Comparison of ENCODE assay signal across 17 cellular contexts in genomic region chr17:66185842-66186241, GRCh38. TPM values are rescaled to one million over a fixed set of nuclear protein-coding genes. Genes with fewer than 3 reads are reported as not detected.
A peak's percentile ranks its signal among the peaks of the same experiment; 100 is the strongest.
DNase-seq lines count a peak whose midpoint lies in the region; TF ChIP-seq lines count a peak whose summit lies in the region.
"Had no signal": no experiment of that assay in that cellular context is flagged by ENCODE, and none has a peak within 500 bp of the region (broad histone marks: within the 10 kb centered on the region; RNA-seq: fewer than 3 reads in every experiment).

No MANE protein-coding gene starts in this region.

- H3K4me3 ChIP-seq in HEK293 (ENCODE audit: low read depth, low read length), result no peak overlapping the region
- H3K4me3 ChIP-seq in neural progenitor cell, result no peak overlapping the region
- H3K4me3 ChIP-seq: GM12878 had no signal

- H3K27me3 Mint-ChIP-seq in neural progenitor cell (ENCODE audit: insufficient read depth, low read depth), result no peaks in the 10 kb centered on the region

- no peak overlapping the region for H3K9ac ChIP-seq in neural progenitor cell

- no peak overlapping the region for H2AFZ ChIP-seq in neural progenitor cell (replicated peaks)

- TF ChIP-seq CTCF in HEK293 (tag by site-specific recombination; IDR thresholded peaks at IDR 0.05), result no peak
- TF ChIP-seq CTCF in neural progenitor cell (IDR thresholded peaks at IDR 0.05), result no peak

- no peaks in the 10 kb centered on the region for H3K27me3 ChIP-seq in neural progenitor cell

- peaks cover 29% of the 10 kb centered on the region for H3K36me3 Mint-ChIP-seq in neural progenitor cell

- CTCF ChIA-PET in HEK293 (lab: Yijun Ruan, JAX), result no interaction called here

- peaks cover 6% of the 10 kb centered on the region for H3K9me3 Mint-ChIP-seq in neural progenitor cell
- H3K9me3 Mint-ChIP-seq: CD8-positive, alpha-beta memory T cell; H9; HFFc6 had no signal

- H3K27ac ChIP-seq in HEK293 (ENCODE audit: extremely low read depth, low read depth, low read length) (no peak overlapping the region), neural progenitor cell (no peak overlapping the region)
- H3K27ac ChIP-seq: 22Rv1 had no signal

- H3K4me1 ChIP-seq in HEK293 (ENCODE audit: control insufficient read depth, insufficient read depth, low read length) (peaks cover 9% of the 10 kb centered on the region), neural progenitor cell (peaks cover 16% of the 10 kb centered on the region)

- H3F3A ChIP-seq in neural progenitor cell (ENCODE audit: low read depth), result no peaks in the 10 kb centered on the region

- H3K36me3 ChIP-seq in HEK293 (ENCODE audit: control insufficient read depth in 2 of 2, insufficient read depth in 1 of 2, low read length in 2 of 2), result peaks cover 25 to 31% of the 10 kb centered on the region in 2 experiments
- no peaks in the 10 kb centered on the region for H3K36me3 ChIP-seq in neural progenitor cell

- H3K27ac Mint-ChIP-seq in neural progenitor cell, result no peak overlapping the region
- H3K27ac Mint-ChIP-seq: CD8-positive, alpha-beta memory T cell; H9; HFFc6 had no signal

- H3K79me2 ChIP-seq in neural progenitor cell (ENCODE audit: low read depth), result peaks cover 43% of the 10 kb centered on the region

- H3K4me2 ChIP-seq in neural progenitor cell, result peak overlapping the region; percentile 25

- H3K9me3 ChIP-seq in HEK293 (ENCODE audit: control insufficient read depth, insufficient read depth, low read depth, low read length) (no peaks in the 10 kb centered on the region), neural progenitor cell (ENCODE audit: low read depth) (no peaks in the 10 kb centered on the region)
- H3K9me3 ChIP-seq: Caco-2 had no signal

- H3K4me1 Mint-ChIP-seq in neural progenitor cell, result peaks cover 6% of the 10 kb centered on the region

- DNase-seq in NCI-H2107 treated with DMSO at 0.1 percent for 48 hours (lab: John Stamatoyannopoulos, UW; ENCODE audit: unreplicated experiment) (peak; percentile 17), NCI-H2107 (lab: John Stamatoyannopoulos, UW) (no peak), NCI-H345 treated with DMSO at 0.1 percent for 48 hours (lab: John Stamatoyannopoulos, UW; ENCODE audit: unreplicated experiment) (peak; percentile 28), neural progenitor cell (ENCODE audit: low spot score) (peak; percentile 44), SHP77 treated with DMSO at 0.1 percent for 48 hours (lab: John Stamatoyannopoulos, UW) (no peak), T-helper 1 cell (no peak), midbrain (lab: John Stamatoyannopoulos, UW) (no peak)
- DNase-seq: Caco-2; CD8-positive, alpha-beta memory T cell; DMS79; GOT3; H9; HFFc6 had no signal

- H3K4me3 Mint-ChIP-seq in neural progenitor cell, result no peak overlapping the region
- H3K4me3 Mint-ChIP-seq: CD8-positive, alpha-beta memory T cell; H9; HFFc6 had no signal

- POLR2A ChIA-PET in HEK293 (lab: Yijun Ruan, JAX), result interaction anchor here (0.6 kb wide), 1 partner anchor 334 kb away, joined by 6 read pairs; no protein-coding TSS in a partner anchor

- peaks cover 23% of the 10 kb centered on the region for H4K20me1 ChIP-seq in neural progenitor cell (ENCODE audit: low read depth)

TF ChIP-seq in HEK293, 187 proteins besides CTCF, POLR2A, EP300 and RAD21:
- TF ChIP-seq ATF2 (tag by site-specific recombination; IDR thresholded peaks at IDR 0.05; ENCODE audit: low read depth), result no peak
- TF ChIP-seq ZNF529 (tag by site-specific recombination; IDR thresholded peaks at IDR 0.05; ENCODE audit: insufficient replicate concordance), result no peak
- no peak for TF ChIP-seq ZNF449 (tag by site-specific recombination; IDR thresholded peaks at IDR 0.05)
- TF ChIP-seq ZNF202 (tag by site-specific recombination; IDR thresholded peaks at IDR 0.05; ENCODE audit: borderline replicate concordance), result no peak
- no peak for TF ChIP-seq SALL2 (tag by site-specific recombination; IDR thresholded peaks at IDR 0.05; ENCODE audit: borderline replicate concordance)
- no peak for TF ChIP-seq ZNF501 (tag by site-specific recombination; IDR thresholded peaks at IDR 0.05)
- no peak for TF ChIP-seq ZNF184 (tag by site-specific recombination; IDR thresholded peaks at IDR 0.05)
- TF ChIP-seq ZNF596 (tag by site-specific recombination; IDR thresholded peaks at IDR 0.05), result peak; percentile 89
- peak; percentile 95 for TF ChIP-seq PRDM1 (tag by site-specific recombination; IDR thresholded peaks at IDR 0.05)
- no peak for TF ChIP-seq GLIS2 (tag by site-specific recombination; IDR thresholded peaks at IDR 0.05)
- no peak for TF ChIP-seq ZNF561 (tag by site-specific recombination; IDR thresholded peaks at IDR 0.05; ENCODE audit: borderline replicate concordance)
- TF ChIP-seq ZNF548 (tag by site-specific recombination; IDR thresholded peaks at IDR 0.05), result no peak
- TF ChIP-seq SCRT2 (tag by site-specific recombination; IDR thresholded peaks at IDR 0.05), result no peak
- TF ChIP-seq ZNF48 (tag by site-specific recombination; IDR thresholded peaks at IDR 0.05), result no peak
- no peak for TF ChIP-seq ZNF114 (tag by site-specific recombination; IDR thresholded peaks at IDR 0.05)

RNA-seq across cellular contexts. Expression of gene CEP112, which starts 6.1 kb away (rescaled TPM):
- 6.9 and 9.7 TPM in 2 replicates for total RNA-seq in neural progenitor cell (ENCODE audit: low replicate concordance)

RNA-seq across cellular contexts. Expression of gene APOH, which starts 43.4 kb away (rescaled TPM):
- total RNA-seq in neural progenitor cell (ENCODE audit: low replicate concordance), result not detected in 2 replicates
- total RNA-seq: CD8-positive, alpha-beta memory T cell; G401; H9; HFFc6 had no signal

Comparison
In these comparisons a context has a peak if more than half of its experiments do, and no peak if none do; other contexts are left out.
1. DNase-seq: peak in NCI-H2107 treated with DMSO at 0.1 percent for 48 hours (single experiment), NCI-H345 treated with DMSO at 0.1 percent for 48 hours (single experiment) and neural progenitor cell (single experiment); none in NCI-H2107 (single experiment), SHP77 treated with DMSO at 0.1 percent for 48 hours (single experiment), T-helper 1 cell (0 of 5) and midbrain (single experiment).